ENCODE assay signal across 2 cellular contexts in genomic region chr5:177004961-177005360, GRCh38.
TF ChIP-seq lines count a peak whose summit lies in the region.

No MANE protein-coding gene starts in this region.

TF ChIP-seq in SK-N-SH, 30 proteins besides CTCF, POLR2A, EP300 and RAD21 (continued from another document):
- TF ChIP-seq JUND (IDR thresholded peaks at IDR 0.05) (no peak), FOXJ3 (CRISPR knock-in tag; IDR thresholded peaks at IDR 0.05) (no peak), SMC3 (IDR thresholded peaks at IDR 0.05; ENCODE audit: low read depth, low read length) (no peak), GATA2 (CRISPR knock-in tag; IDR thresholded peaks at IDR 0.05) (no peak), NRF1 (IDR thresholded peaks at IDR 0.05; ENCODE audit: low read depth, low read length) (no peak), MXI1 (IDR thresholded peaks at IDR 0.05; ENCODE audit: low read depth, low read length) (no peak), USF2 (IDR thresholded peaks at IDR 0.05; ENCODE audit: borderline replicate concordance, low read depth, low read length) (no peak), SIN3A (IDR thresholded peaks at IDR 0.05; ENCODE audit: borderline replicate concordance, low read depth, low read length) (no peak)

TF ChIP-seq in SK-N-SH treated with all-trans-retinoic acid at 6 μM for 48 hours, 23 proteins besides CTCF, POLR2A, EP300 and RAD21 (continued from another document):
- TF ChIP-seq TSHZ2 (CRISPR knock-in tag; IDR thresholded peaks at IDR 0.05) (no peak), CSRNP3 (CRISPR knock-in tag; IDR thresholded peaks at IDR 0.05) (no peak), RARB (CRISPR knock-in tag; IDR thresholded peaks at IDR 0.05) (no peak), ISL1 (CRISPR knock-in tag; IDR thresholded peaks at IDR 0.05) (no peak), TCF4 (CRISPR knock-in tag; IDR thresholded peaks at IDR 0.05; ENCODE audit: borderline replicate concordance) (no peak), SNAI2 (CRISPR knock-in tag; IDR thresholded peaks at IDR 0.05) (no peak), OSR1 (CRISPR knock-in tag; IDR thresholded peaks at IDR 0.05) (no peak), TOX (CRISPR knock-in tag; IDR thresholded peaks at IDR 0.05; ENCODE audit: borderline replicate concordance) (no peak), ZFP3 (CRISPR knock-in tag; IDR thresholded peaks at IDR 0.05) (no peak)
